ENCODE assay signal across 8 cellular contexts in genomic region chr14:69153848-69154208, GRCh38. TPM values are rescaled to one million over a fixed set of nuclear protein-coding genes. Genes with fewer than 3 reads are reported as not detected.
A peak's percentile ranks its signal among the peaks of the same experiment; 100 is the strongest.
DNase-seq lines count a peak whose midpoint lies in the region; TF ChIP-seq lines count a peak whose summit lies in the region.

No MANE protein-coding gene starts in this region.

- peak overlapping the region; percentile 57 to 99 (median 92) for H3K4me3 ChIP-seq in dorsolateral prefrontal cortex
- peak overlapping the region; percentile 98 for H3K4me3 ChIP-seq in urinary bladder (ENCODE audit: low read depth, low read length)

- H3K27ac ChIP-seq in dorsolateral prefrontal cortex (peak overlapping the region; percentile 47 to 96 (median 91)), urinary bladder (ENCODE audit: low read depth) (peak overlapping the region; percentile 100)

- DNase-seq in NCI-H1417 (lab: John Stamatoyannopoulos, UW) (peak in 2 of 3 experiments; percentile 62 to 85), NCI-H1417 treated with DMSO at 0.1 percent for 48 hours (lab: John Stamatoyannopoulos, UW) (no peak), OCI-M1 (lab: John Stamatoyannopoulos, UW) (peak; percentile 62), dorsolateral prefrontal cortex (no peak), medulla oblongata (ENCODE audit: extremely low spot score) (peak; percentile 47), SW 1271 (lab: John Stamatoyannopoulos, UW) (no peak), DMS 273 treated with DMSO at 0.1 percent for 48 hours (lab: John Stamatoyannopoulos, UW) (no peak)

- H3K27me3 ChIP-seq in dorsolateral prefrontal cortex = no peaks in the 10 kb centered on the region

- WGBS in urinary bladder = 4% methylated on average over 13 of the region's 13 CpGs

- TF ChIP-seq CTCF in dorsolateral prefrontal cortex (IDR thresholded peaks at IDR 0.05 in 54 of 56, conservative IDR thresholded peaks at IDR 0.05 in 2 of 56; ENCODE audit: low read depth in 1 of 56, partially characterized antibody in 56 of 56) = no peak

- intact Hi-C loops in dorsolateral prefrontal cortex (cut with DNase I) = loop anchor here (1.0 to 2.0 kb wide), 2 partner anchors 37 to 613 kb away; partner anchors contain the start of genes EXD2 (in 2 of the 2) and SRSF5 (in 1 of the 2)

- no peaks in the 10 kb centered on the region for H3K36me3 ChIP-seq in urinary bladder (ENCODE audit: insufficient read depth)

- H3K4me1 ChIP-seq in urinary bladder (ENCODE audit: insufficient read depth) = no peaks in the 10 kb centered on the region

RNA-seq across cellular contexts. Expression of gene DCAF5, which starts 0.9 kb away (rescaled TPM):
- 10 to 100 TPM; 31.5 to 56.2 (median 42.1) TPM for total RNA-seq in dorsolateral prefrontal cortex
- 28.8 TPM for total RNA-seq in urinary bladder
- polyA plus RNA-seq in urinary bladder = 35.5 TPM

RNA-seq across cellular contexts. Expression of gene EXD2, which starts 37.5 kb away (rescaled TPM):
- 10 to 100 TPM; 32.8 to 68.9 (median 44.5) TPM for total RNA-seq in dorsolateral prefrontal cortex
- 18.6 TPM for total RNA-seq in urinary bladder
- polyA plus RNA-seq in urinary bladder = 17.1 TPM

Comparison
In these comparisons a context has a peak if more than half of its experiments do, and no peak if none do; other contexts are left out.
1. DNase-seq: peak in NCI-H1417 (2 of 3), OCI-M1 (single experiment) and medulla oblongata (single experiment); none in NCI-H1417 treated with DMSO at 0.1 percent for 48 hours (single experiment), dorsolateral prefrontal cortex (0 of 10), SW 1271 (0 of 2) and DMS 273 treated with DMSO at 0.1 percent for 48 hours (single experiment).